In genomic region chr5:113281194-113281593, GRCh38 we compare ENCODE assay signal across 14 cellular contexts.
DNase-seq lines count a peak whose midpoint lies in the region; ATAC-seq, FAIRE-seq and TF ChIP-seq lines count a peak whose summit lies in the region.
"Had no signal": no experiment of that assay in that cellular context is flagged by ENCODE, and none has a peak within 500 bp of the region (broad histone marks: within the 10 kb centered on the region; RNA-seq: fewer than 3 reads in every experiment).

No MANE protein-coding gene starts in this region.

- TF ChIP-seq CTCF in Loucy (conservative IDR thresholded peaks at IDR 0.05; ENCODE audit: low read length), result no peak

- H3F3A ChIP-seq in Loucy (ENCODE audit: low read depth), result no peaks in the 10 kb centered on the region

- H3K36me3 ChIP-seq in Loucy (ENCODE audit: insufficient read depth, low read length), result no peaks in the 10 kb centered on the region

- peaks cover 11% of the 10 kb centered on the region; the same call in 1 of the 2 replicates for H3K79me2 ChIP-seq in Loucy (ENCODE audit: insufficient read depth, low read length)

- H3K4me2 ChIP-seq in Loucy (ENCODE audit: low read depth, low read length, poor library complexity, severe bottlenecking), result peak overlapping the region; percentile 43

- H3K9me2 ChIP-seq in Loucy (replicated peaks; ENCODE audit: low read depth, low read length), result no peaks in the 10 kb centered on the region

- peak; percentile 11 for FAIRE-seq in GM19239 (lab: Jason Lieb, UNC)

- no peaks in the 10 kb centered on the region for H4K20me1 ChIP-seq in Loucy (ENCODE audit: insufficient read depth, low read length, poor library complexity, severe bottlenecking)

- peak overlapping the region; percentile 13 for H3K4me3 ChIP-seq in Loucy (ENCODE audit: low read length, poor library complexity, severe bottlenecking)

- DNase-seq in GM19239 (ENCODE audit: insufficient read length, low spot score), result no peak
- DNase-seq in amniotic epithelial cell (ENCODE audit: low read depth), result peak; percentile 55
- no peak for DNase-seq in left lobe of liver (ENCODE audit: low spot score)
- no peak for DNase-seq in NAMALWA (ENCODE audit: low spot score)
- no peak for DNase-seq in AG20443 (ENCODE audit: low spot score)
- DNase-seq in amniotic stem cell (lab: John Stamatoyannopoulos, UW), result no peak
- DNase-seq: EL, H7, Kasumi-1, NCI-H1436 treated with DMSO at 0.1 percent for 48 hours, NCI-H2081, NCI-H510A treated with DMSO at 0.1 percent for 48 hours had no signal

- no peak overlapping the region for H3K9ac ChIP-seq in Loucy (ENCODE audit: low read depth, low read length, poor library complexity, severe bottlenecking)

- H3K4me1 ChIP-seq in Loucy (ENCODE audit: insufficient read depth, low read length, poor library complexity, severe bottlenecking), result peaks cover 48% of the 10 kb centered on the region

- ATAC-seq in left lobe of liver, result peak; percentile 66
- ATAC-seq: Right ventricle myocardium inferior had no signal

- no peaks in the 10 kb centered on the region for H3K9me3 ChIP-seq in Loucy (ENCODE audit: insufficient read depth, low read depth, low read length)

- H3K27me3 ChIP-seq in Loucy (ENCODE audit: insufficient read depth, low read length, poor library complexity, severe bottlenecking), result no peaks in the 10 kb centered on the region

- H2AFZ ChIP-seq in Loucy (ENCODE audit: low read length), result no peak overlapping the region
